ENCODE assay signal across 40 cellular contexts in the genomic region with DNA sequence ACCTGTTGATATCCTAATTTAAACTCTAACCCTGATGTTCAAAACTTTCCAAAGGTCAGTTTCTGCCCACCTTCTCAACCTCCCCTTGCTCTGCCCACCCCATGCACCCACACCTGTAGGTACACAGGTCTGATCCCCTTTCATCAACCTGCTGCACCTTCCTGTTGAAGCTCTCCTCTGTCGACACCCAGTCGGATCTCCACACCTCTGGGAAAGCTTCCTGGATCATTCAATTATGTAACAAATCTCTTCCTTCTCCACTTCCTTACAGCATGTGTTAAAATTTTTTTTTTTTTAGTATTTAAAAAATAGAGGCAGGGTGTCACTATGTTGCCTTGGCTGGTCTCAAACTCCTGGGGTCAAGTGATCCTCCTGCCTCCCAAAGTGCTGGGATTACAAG. TPM values are rescaled to one million over a fixed set of nuclear protein-coding genes. Genes with fewer than 3 reads are reported as not detected.
"Had no signal": no experiment of that assay in that cellular context is flagged by ENCODE, and none has a peak within 500 bp of the region (broad histone marks: within the 10 kb centered on the region; RNA-seq: fewer than 3 reads in every experiment).

No MANE protein-coding gene starts in this region.

- H3K27me3 Mint-ChIP-seq: activated CD4-positive, alpha-beta memory T cell treated with anti-CD3 and anti-CD28 coated beads, Interleukin-2, amount 10 ng/mL, durations not matched to agents 7 days and 5 days; activated CD8-positive, alpha-beta memory T cell treated with anti-CD3 and anti-CD28 coated beads, Interleukin-2, amount 10 ng/mL, durations not matched to agents 7 days and 5 days; activated naive CD4-positive, alpha-beta T cell treated with anti-CD3 and anti-CD28 coated beads, Interleukin-2, amount 10 ng/mL, durations not matched to agents 7 days and 5 days; activated naive CD8-positive, alpha-beta T cell treated with anti-CD3 and anti-CD28 coated beads, Interleukin-2, amount 10 ng/mL, durations not matched to agents 7 days and 5 days; central memory CD8-positive, alpha-beta T cell had no signal

- H3K9me3 Mint-ChIP-seq: activated CD4-positive, alpha-beta T cell treated with anti-CD3 and anti-CD28 coated beads, Interleukin-2, amount 10 ng/mL, durations not matched to agents 7 days and 5 days; activated naive CD4-positive, alpha-beta T cell treated with anti-CD3 and anti-CD28 coated beads, Interleukin-2, amount 50 U/mL, for 24 hours; activated naive CD8-positive, alpha-beta T cell treated with anti-CD3 and anti-CD28 coated beads, Interleukin-2, amount 10 ng/mL, durations not matched to agents 7 days and 5 days; activated T-helper 2 cell treated with anti-CD3 and anti-CD28 coated beads, Interferon-gamma antibody, Interleukin-2, Interleukin-4, amounts not matched to agents 10 μg/mL and 5 μg/mL and 100 μg/mL, durations not matched to agents 14 hours and 24 hours and 36 hours; T-helper 1 cell treated with Interleukin-12 subunit alpha and Interleukin-12 subunit beta and Interleukin-4 antibody, amounts not matched to agents 30 μg/mL and 1 μg/mL, for 36 hours; T-helper 2 cell treated with Interferon-gamma antibody and Interleukin-4, amounts not matched to agents 5 μg/mL and 100 μg/mL, for 36 hours had no signal

- H3K27ac ChIP-seq: ascending aorta, cardiac muscle cell, WERI-Rb-1 had no signal

- H3K36me3 Mint-ChIP-seq: activated CD8-positive, alpha-beta memory T cell treated with anti-CD3 and anti-CD28 coated beads, Interleukin-2, amount 10 ng/mL, durations not matched to agents 7 days and 5 days; activated naive CD4-positive, alpha-beta T cell treated with anti-CD3 and anti-CD28 coated beads, Interleukin-2, amount 10 ng/mL, durations not matched to agents 7 days and 5 days; activated naive CD4-positive, alpha-beta T cell treated with anti-CD3 and anti-CD28 coated beads, Interleukin-2, amount 50 U/mL, for 24 hours; activated naive CD8-positive, alpha-beta T cell treated with anti-CD3 and anti-CD28 coated beads, Interleukin-2, amount 10 ng/mL, durations not matched to agents 7 days and 5 days; brain had no signal

- H3K27me3 ChIP-seq: ascending aorta, cardiac muscle cell had no signal

- H3K4me3 Mint-ChIP-seq: activated CD4-positive, alpha-beta memory T cell treated with anti-CD3 and anti-CD28 coated beads, Interleukin-2, amount 10 ng/mL, durations not matched to agents 7 days and 5 days; activated CD4-positive, alpha-beta T cell treated with anti-CD3 and anti-CD28 coated beads for 36 hours; activated CD4-positive, alpha-beta T cell treated with anti-CD3 and anti-CD28 coated beads, Interleukin-2, amount 10 ng/mL, durations not matched to agents 7 days and 5 days; activated CD8-positive, alpha-beta memory T cell treated with anti-CD3 and anti-CD28 coated beads, Interleukin-2, amount 10 ng/mL, durations not matched to agents 7 days and 5 days; activated CD8-positive, alpha-beta T cell treated with anti-CD3 and anti-CD28 coated beads, Interleukin-2, amount 10 ng/mL, durations not matched to agents 7 days and 5 days; activated naive CD4-positive, alpha-beta T cell treated with anti-CD3 and anti-CD28 coated beads, Interleukin-2, amount 10 ng/mL, durations not matched to agents 7 days and 5 days; activated naive CD4-positive, alpha-beta T cell treated with anti-CD3 and anti-CD28 coated beads, Interleukin-2, amount 50 U/mL, for 24 hours; activated naive CD8-positive, alpha-beta T cell; activated naive CD8-positive, alpha-beta T cell treated with anti-CD3 and anti-CD28 coated beads, Interleukin-2, amount 10 ng/mL, durations not matched to agents 7 days and 5 days; activated naive CD8-positive, alpha-beta T cell treated with anti-CD3 and anti-CD28 coated beads, Interleukin-2, amount 50 U/mL, for 24 hours; activated T-cell treated with anti-CD3 and anti-CD28 coated beads, Interleukin-2, amount 50 U/mL, for 24 hours; brain; central memory CD8-positive, alpha-beta T cell; T-helper 1 cell treated with Interleukin-12 subunit alpha and Interleukin-12 subunit beta and Interleukin-4 antibody, amounts not matched to agents 30 μg/mL and 1 μg/mL, for 36 hours; T-helper 2 cell treated with Interferon-gamma antibody and Interleukin-4, amounts not matched to agents 5 μg/mL and 100 μg/mL, for 36 hours; WTC11 had no signal

- H3K4me3 ChIP-seq: ascending aorta, cardiac muscle cell had no signal

- H3K9me3 ChIP-seq: ascending aorta had no signal

- H3K27ac Mint-ChIP-seq: activated CD4-positive, alpha-beta memory T cell treated with anti-CD3 and anti-CD28 coated beads, Interleukin-2, amount 10 ng/mL, durations not matched to agents 7 days and 5 days; activated CD4-positive, alpha-beta T cell treated with anti-CD3 and anti-CD28 coated beads for 36 hours; activated CD4-positive, alpha-beta T cell treated with anti-CD3 and anti-CD28 coated beads, Interleukin-2, amount 10 ng/mL, durations not matched to agents 7 days and 5 days; activated CD8-positive, alpha-beta memory T cell treated with anti-CD3 and anti-CD28 coated beads, Interleukin-2, amount 10 ng/mL, durations not matched to agents 7 days and 5 days; activated CD8-positive, alpha-beta T cell treated with anti-CD3 and anti-CD28 coated beads, Interleukin-2, amount 10 ng/mL, durations not matched to agents 7 days and 5 days; activated naive CD4-positive, alpha-beta T cell treated with anti-CD3 and anti-CD28 coated beads, Interleukin-2, amount 10 ng/mL, durations not matched to agents 7 days and 5 days; activated naive CD4-positive, alpha-beta T cell treated with anti-CD3 and anti-CD28 coated beads, Interleukin-2, amount 50 U/mL, for 24 hours; activated naive CD8-positive, alpha-beta T cell; activated naive CD8-positive, alpha-beta T cell treated with anti-CD3 and anti-CD28 coated beads, Interleukin-2, amount 10 ng/mL, durations not matched to agents 7 days and 5 days; activated naive CD8-positive, alpha-beta T cell treated with anti-CD3 and anti-CD28 coated beads, Interleukin-2, amount 50 U/mL, for 24 hours; activated T-cell treated with anti-CD3 and anti-CD28 coated beads, Interleukin-2, amount 50 U/mL, for 24 hours; activated T-helper 2 cell treated with anti-CD3 and anti-CD28 coated beads, Interferon-gamma antibody, Interleukin-2, Interleukin-4, amounts not matched to agents 10 μg/mL and 5 μg/mL and 100 μg/mL, durations not matched to agents 14 hours and 24 hours and 36 hours; brain; T-helper 1 cell treated with Interleukin-12 subunit alpha and Interleukin-12 subunit beta and Interleukin-4 antibody, amounts not matched to agents 30 μg/mL and 1 μg/mL, for 36 hours; T-helper 2 cell treated with Interferon-gamma antibody and Interleukin-4, amounts not matched to agents 5 μg/mL and 100 μg/mL, for 36 hours; WTC11 had no signal

- DNase-seq: activated CD4-positive, alpha-beta memory T cell treated with anti-CD3 and anti-CD28 coated beads, Interleukin-2, amount 10 ng/mL, durations not matched to agents 7 days and 5 days; activated CD4-positive, alpha-beta T cell treated with anti-CD3 and anti-CD28 coated beads for 1 hour; activated CD4-positive, alpha-beta T cell treated with anti-CD3 and anti-CD28 coated beads for 36 hours; activated CD4-positive, alpha-beta T cell treated with anti-CD3 and anti-CD28 coated beads for 48 hours; activated CD4-positive, alpha-beta T cell treated with anti-CD3 and anti-CD28 coated beads, Interleukin-2, amount 10 ng/mL, durations not matched to agents 7 days and 5 days; activated CD4-positive, alpha-beta T cell treated with anti-CD3 and anti-CD28 coated beads, Interleukin-2, amount 50 U/mL, for 48 hours; activated CD4-positive, CD25-positive, alpha-beta regulatory T cell; activated CD8-positive, alpha-beta memory T cell treated with anti-CD3 and anti-CD28 coated beads for 24 hours; activated CD8-positive, alpha-beta memory T cell treated with anti-CD3 and anti-CD28 coated beads, Interleukin-2, amount 10 ng/mL, durations not matched to agents 7 days and 5 days; activated CD8-positive, alpha-beta memory T cell treated with anti-CD3 and anti-CD28 coated beads, Interleukin-2, amount 50 U/mL, for 48 hours; activated CD8-positive, alpha-beta T cell treated with anti-CD3 and anti-CD28 coated beads, Interleukin-2, amount 10 ng/mL, durations not matched to agents 7 days and 5 days; activated effector memory CD4-positive, alpha-beta T cell treated with Interleukin-2 at 50 U/mL for 16 hours; activated gamma-delta T cell; activated naive CD4-positive, alpha-beta T cell treated with anti-CD3 and anti-CD28 coated beads, Interleukin-2, amount 10 ng/mL, durations not matched to agents 7 days and 5 days; activated naive CD4-positive, alpha-beta T cell treated with Interleukin-2 at 50 U/mL for 16 hours; activated naive CD8-positive, alpha-beta T cell treated with anti-CD3 and anti-CD28 coated beads, Interleukin-2, amount 10 ng/mL, durations not matched to agents 7 days and 5 days; activated naive CD8-positive, alpha-beta T cell treated with anti-CD3 and anti-CD28 coated beads, Interleukin-2, amount 50 U/mL, for 24 hours; activated T-cell treated with anti-CD3 and anti-CD28 coated beads, Interleukin-2, amount 50 U/mL, for 24 hours; activated T-cell treated with anti-CD3 and anti-CD28 coated beads, Interleukin-2, amount 50 U/mL, for 48 hours; amygdala; anterior cingulate cortex; caudate nucleus; cerebellar nuclear complex; T-helper 1 cell; T-helper 2 cell; T-helper 9 cell; WERI-Rb-1 had no signal

- H3K36me3 ChIP-seq: ascending aorta, cardiac muscle cell, WERI-Rb-1 had no signal

- H3K4me1 ChIP-seq: ascending aorta had no signal

- ATAC-seq: activated CD4-positive, alpha-beta T cell treated with anti-CD3 and anti-CD28 coated beads for 36 hours; activated CD4-positive, CD25-positive, alpha-beta regulatory T cell treated with anti-CD3 and anti-CD28 coated beads, Interleukin-2, amount 50 U/mL, for 24 hours; activated CD8-positive, alpha-beta memory T cell treated with anti-CD3 and anti-CD28 coated beads, Interleukin-2, amount 10 ng/mL, durations not matched to agents 7 days and 5 days; activated CD8-positive, alpha-beta T cell treated with anti-CD3 and anti-CD28 coated beads, Interleukin-2, amount 10 ng/mL, durations not matched to agents 7 days and 5 days; activated naive CD8-positive, alpha-beta T cell treated with anti-CD3 and anti-CD28 coated beads, Interleukin-2, amount 50 U/mL, for 24 hours; WTC11 had no signal

- H3K4me1 Mint-ChIP-seq: activated CD4-positive, alpha-beta memory T cell treated with anti-CD3 and anti-CD28 coated beads, Interleukin-2, amount 10 ng/mL, durations not matched to agents 7 days and 5 days; activated CD4-positive, alpha-beta T cell treated with anti-CD3 and anti-CD28 coated beads for 36 hours; activated CD4-positive, alpha-beta T cell treated with anti-CD3 and anti-CD28 coated beads, Interleukin-2, amount 10 ng/mL, durations not matched to agents 7 days and 5 days; activated CD8-positive, alpha-beta memory T cell treated with anti-CD3 and anti-CD28 coated beads, Interleukin-2, amount 10 ng/mL, durations not matched to agents 7 days and 5 days; activated naive CD4-positive, alpha-beta T cell treated with anti-CD3 and anti-CD28 coated beads, Interleukin-2, amount 10 ng/mL, durations not matched to agents 7 days and 5 days; activated naive CD4-positive, alpha-beta T cell treated with anti-CD3 and anti-CD28 coated beads, Interleukin-2, amount 50 U/mL, for 24 hours; activated naive CD8-positive, alpha-beta T cell treated with anti-CD3 and anti-CD28 coated beads, Interleukin-2, amount 10 ng/mL, durations not matched to agents 7 days and 5 days; activated naive CD8-positive, alpha-beta T cell treated with anti-CD3 and anti-CD28 coated beads, Interleukin-2, amount 50 U/mL, for 24 hours; central memory CD8-positive, alpha-beta T cell had no signal

RNA-seq across cellular contexts. Expression of gene IGSF5, which starts 44.7 kb away (rescaled TPM):
- total RNA-seq: activated CD4-positive, alpha-beta memory T cell treated with anti-CD3 and anti-CD28 coated beads, Interleukin-2, amount 10 ng/mL, durations not matched to agents 7 days and 5 days; activated CD4-positive, alpha-beta T cell treated with anti-CD3 and anti-CD28 coated beads for 36 hours; activated CD4-positive, alpha-beta T cell treated with anti-CD3 and anti-CD28 coated beads, Interleukin-2, amount 10 ng/mL, durations not matched to agents 7 days and 5 days; activated CD8-positive, alpha-beta memory T cell treated with anti-CD3 and anti-CD28 coated beads, Interleukin-2, amount 10 ng/mL, durations not matched to agents 7 days and 5 days; activated CD8-positive, alpha-beta T cell treated with anti-CD3 and anti-CD28 coated beads, Interleukin-2, amount 10 ng/mL, durations not matched to agents 7 days and 5 days; activated naive CD8-positive, alpha-beta T cell treated with anti-CD3 and anti-CD28 coated beads, Interleukin-2, amount 10 ng/mL, durations not matched to agents 7 days and 5 days; activated T-helper 2 cell treated with anti-CD3 and anti-CD28 coated beads, Interferon-gamma antibody, Interleukin-2, Interleukin-4, amounts not matched to agents 10 μg/mL and 5 μg/mL and 100 μg/mL, durations not matched to agents 14 hours and 24 hours and 36 hours; ascending aorta; bronchial epithelial cell; chondrocyte had no signal
